ENCODE assay signal across 1 cellular context in genomic region chr14:73741876-73742519, GRCh38.
TF ChIP-seq lines count a peak whose summit lies in the region.

No MANE protein-coding gene starts in this region.

TF ChIP-seq in K562, 482 proteins besides CTCF, POLR2A, EP300 and RAD21 (continued from another document):
- TF ChIP-seq POLR2AphosphoS2 (IDR thresholded peaks at IDR 0.05; ENCODE audit: low read length) (no peak), ZBTB7A (IDR thresholded peaks at IDR 0.05; ENCODE audit: borderline replicate concordance, control insufficient read depth, low read depth, low read length) (peak; percentile 56; the same call in 1 of the 2 replicates), FOXP1 (CRISPR knock-in tag; IDR thresholded peaks at IDR 0.05) (0 out of 2 replicates have a peak, but pooled peaks have one; percentile 45), NFYB (IDR thresholded peaks at IDR 0.05; ENCODE audit: extremely low read depth, insufficient read length) (no peak), FIP1L1 (IDR thresholded peaks at IDR 0.05; ENCODE audit: low read depth, low read length, poor library complexity, severe bottlenecking) (no peak), STAT5B (CRISPR knock-in tag; IDR thresholded peaks at IDR 0.05) (no peak), ZNF431 (CRISPR knock-in tag; IDR thresholded peaks at IDR 0.05) (no peak), TFAP4 (CRISPR knock-in tag; IDR thresholded peaks at IDR 0.05; ENCODE audit: borderline replicate concordance) (0 out of 2 replicates have a peak, but pooled peaks have one; percentile 8), BHLHE40 (IDR thresholded peaks at IDR 0.05; ENCODE audit: low read length) (peak; percentile 85), KLF16 (IDR thresholded peaks at IDR 0.05) (no peak), ZNF57 (CRISPR knock-in tag; IDR thresholded peaks at IDR 0.05) (no peak), ARID3B (CRISPR knock-in tag; IDR thresholded peaks at IDR 0.05; ENCODE audit: borderline replicate concordance) (no peak), GTF2F1 (IDR thresholded peaks at IDR 0.05; ENCODE audit: low read depth, low read length) (no peak), IFI16 (CRISPR knock-in tag; IDR thresholded peaks at IDR 0.05) (no peak), NFRKB (IDR thresholded peaks at IDR 0.05; ENCODE audit: low read depth) (peak; percentile 25; the same call in 1 of the 2 replicates), ZNF507 (tag; conservative IDR thresholded peaks at IDR 0.05) (no peak), ARID1B (IDR thresholded peaks at IDR 0.05) (no peak), PML (IDR thresholded peaks at IDR 0.05; ENCODE audit: low read length) (no peak), MYNN (IDR thresholded peaks at IDR 0.05) (no peak), MYNN (CRISPR knock-in tag; IDR thresholded peaks at IDR 0.05) (no peak), GATAD2B (IDR thresholded peaks at IDR 0.05; ENCODE audit: borderline replicate concordance) (no peak), TCF7L2 (IDR thresholded peaks at IDR 0.05; ENCODE audit: low read depth, low read length) (no peak), NCOA2 (IDR thresholded peaks at IDR 0.05; ENCODE audit: partially characterized antibody in 2 of 2) (no peak), CREB3L1 (IDR thresholded peaks at IDR 0.05; ENCODE audit: borderline replicate concordance, low read depth) (peak; percentile 43; the same call in 1 of the 2 replicates), RBFOX2 (IDR thresholded peaks at IDR 0.05; ENCODE audit: low read depth, low read length) (peak; percentile 67), USF1 (CRISPR knock-in tag; IDR thresholded peaks at IDR 0.05) (peak; percentile 54), RBBP5 (IDR thresholded peaks at IDR 0.05; ENCODE audit: borderline replicate concordance, insufficient read depth, low read length, poor library complexity, severe bottlenecking) (peak; percentile 70), FOXK2 (conservative IDR thresholded peaks at IDR 0.05 in 1 of 2, IDR thresholded peaks at IDR 0.05 in 1 of 2; ENCODE audit: low read depth in 2 of 2) (0 out of 4 replicates have a peak, but pooled peaks of 1 of the 2 experiments have one; percentile 27), ETV5 (CRISPR knock-in tag; IDR thresholded peaks at IDR 0.05; ENCODE audit: low read depth) (no peak), HCFC1 (IDR thresholded peaks at IDR 0.05; ENCODE audit: low read depth, low read length) (no peak)
- TF ChIP-seq, protein P1, sequence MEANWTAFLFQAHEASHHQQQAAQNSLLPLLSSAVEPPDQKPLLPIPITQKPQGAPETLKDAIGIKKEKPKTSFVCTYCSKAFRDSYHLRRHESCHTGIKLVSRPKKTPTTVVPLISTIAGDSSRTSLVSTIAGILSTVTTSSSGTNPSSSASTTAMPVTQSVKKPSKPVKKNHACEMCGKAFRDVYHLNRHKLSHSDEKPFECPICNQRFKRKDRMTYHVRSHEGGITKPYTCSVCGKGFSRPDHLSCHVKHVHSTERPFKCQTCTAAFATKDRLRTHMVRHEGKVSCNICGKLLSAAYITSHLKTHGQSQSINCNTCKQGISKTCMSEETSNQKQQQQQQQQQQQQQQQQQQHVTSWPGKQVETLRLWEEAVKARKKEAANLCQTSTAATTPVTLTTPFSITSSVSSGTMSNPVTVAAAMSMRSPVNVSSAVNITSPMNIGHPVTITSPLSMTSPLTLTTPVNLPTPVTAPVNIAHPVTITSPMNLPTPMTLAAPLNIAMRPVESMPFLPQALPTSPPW (CRISPR knock-in tag; IDR thresholded peaks at IDR 0.05), result no peak
- TF ChIP-seq, protein P2, sequence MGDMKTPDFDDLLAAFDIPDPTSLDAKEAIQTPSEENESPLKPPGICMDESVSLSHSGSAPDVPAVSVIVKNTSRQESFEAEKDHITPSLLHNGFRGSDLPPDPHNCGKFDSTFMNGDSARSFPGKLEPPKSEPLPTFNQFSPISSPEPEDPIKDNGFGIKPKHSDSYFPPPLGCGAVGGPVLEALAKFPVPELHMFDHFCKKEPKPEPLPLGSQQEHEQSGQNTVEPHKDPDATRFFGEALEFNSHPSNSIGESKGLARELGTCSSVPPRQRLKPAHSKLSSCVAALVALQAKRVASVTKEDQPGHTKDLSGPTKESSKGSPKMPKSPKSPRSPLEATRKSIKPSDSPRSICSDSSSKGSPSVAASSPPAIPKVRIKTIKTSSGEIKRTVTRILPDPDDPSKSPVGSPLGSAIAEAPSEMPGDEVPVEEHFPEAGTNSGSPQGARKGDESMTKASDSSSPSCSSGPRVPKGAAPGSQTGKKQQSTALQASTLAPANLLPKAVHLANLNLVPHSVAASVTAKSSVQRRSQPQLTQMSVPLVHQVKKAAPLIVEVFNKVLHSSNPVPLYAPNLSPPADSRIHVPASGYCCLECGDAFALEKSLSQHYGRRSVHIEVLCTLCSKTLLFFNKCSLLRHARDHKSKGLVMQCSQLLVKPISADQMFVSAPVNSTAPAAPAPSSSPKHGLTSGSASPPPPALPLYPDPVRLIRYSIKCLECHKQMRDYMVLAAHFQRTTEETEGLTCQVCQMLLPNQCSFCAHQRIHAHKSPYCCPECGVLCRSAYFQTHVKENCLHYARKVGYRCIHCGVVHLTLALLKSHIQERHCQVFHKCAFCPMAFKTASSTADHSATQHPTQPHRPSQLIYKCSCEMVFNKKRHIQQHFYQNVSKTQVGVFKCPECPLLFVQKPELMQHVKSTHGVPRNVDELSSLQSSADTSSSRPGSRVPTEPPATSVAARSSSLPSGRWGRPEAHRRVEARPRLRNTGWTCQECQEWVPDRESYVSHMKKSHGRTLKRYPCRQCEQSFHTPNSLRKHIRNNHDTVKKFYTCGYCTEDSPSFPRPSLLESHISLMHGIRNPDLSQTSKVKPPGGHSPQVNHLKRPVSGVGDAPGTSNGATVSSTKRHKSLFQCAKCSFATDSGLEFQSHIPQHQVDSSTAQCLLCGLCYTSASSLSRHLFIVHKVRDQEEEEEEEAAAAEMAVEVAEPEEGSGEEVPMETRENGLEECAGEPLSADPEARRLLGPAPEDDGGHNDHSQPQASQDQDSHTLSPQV (IDR thresholded peaks at IDR 0.05), result peak; percentile 90
- TF ChIP-seq, protein P3, sequence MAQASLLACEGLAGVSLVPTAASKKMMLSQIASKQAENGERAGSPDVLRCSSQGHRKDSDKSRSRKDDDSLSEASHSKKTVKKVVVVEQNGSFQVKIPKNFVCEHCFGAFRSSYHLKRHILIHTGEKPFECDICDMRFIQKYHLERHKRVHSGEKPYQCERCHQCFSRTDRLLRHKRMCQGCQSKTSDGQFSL (CRISPR knock-in tag; IDR thresholded peaks at IDR 0.05), result no peak
- TF ChIP-seq, protein P3 (tag; IDR thresholded peaks at IDR 0.05), result no peak
- TF ChIP-seq, protein P4, sequence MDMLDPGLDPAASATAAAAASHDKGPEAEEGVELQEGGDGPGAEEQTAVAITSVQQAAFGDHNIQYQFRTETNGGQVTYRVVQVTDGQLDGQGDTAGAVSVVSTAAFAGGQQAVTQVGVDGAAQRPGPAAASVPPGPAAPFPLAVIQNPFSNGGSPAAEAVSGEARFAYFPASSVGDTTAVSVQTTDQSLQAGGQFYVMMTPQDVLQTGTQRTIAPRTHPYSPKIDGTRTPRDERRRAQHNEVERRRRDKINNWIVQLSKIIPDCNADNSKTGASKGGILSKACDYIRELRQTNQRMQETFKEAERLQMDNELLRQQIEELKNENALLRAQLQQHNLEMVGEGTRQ (CRISPR knock-in tag; IDR thresholded peaks at IDR 0.05), result no peak
- TF ChIP-seq, protein P5, sequence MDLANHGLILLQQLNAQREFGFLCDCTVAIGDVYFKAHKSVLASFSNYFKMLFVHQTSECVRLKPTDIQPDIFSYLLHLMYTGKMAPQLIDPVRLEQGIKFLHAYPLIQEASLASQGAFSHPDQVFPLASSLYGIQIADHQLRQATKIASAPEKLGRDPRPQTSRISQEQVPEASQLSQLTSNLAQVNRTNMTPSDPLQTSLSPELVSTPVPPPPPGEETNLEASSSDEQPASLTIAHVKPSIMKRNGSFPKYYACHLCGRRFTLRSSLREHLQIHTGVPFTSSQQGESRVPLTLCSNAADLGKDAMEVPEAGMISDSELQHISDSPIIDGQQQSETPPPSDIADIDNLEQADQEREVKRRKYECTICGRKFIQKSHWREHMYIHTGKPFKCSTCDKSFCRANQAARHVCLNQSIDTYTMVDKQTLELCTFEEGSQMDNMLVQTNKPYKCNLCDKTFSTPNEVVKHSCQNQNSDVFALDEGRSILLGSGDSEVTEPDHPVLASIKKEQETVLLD (IDR thresholded peaks at IDR 0.05), result no peak
TF ChIP-seq in K562: peak in this region for 29.
